Comparison of ENCODE assay signal across 15 cellular contexts in the genomic region with DNA sequence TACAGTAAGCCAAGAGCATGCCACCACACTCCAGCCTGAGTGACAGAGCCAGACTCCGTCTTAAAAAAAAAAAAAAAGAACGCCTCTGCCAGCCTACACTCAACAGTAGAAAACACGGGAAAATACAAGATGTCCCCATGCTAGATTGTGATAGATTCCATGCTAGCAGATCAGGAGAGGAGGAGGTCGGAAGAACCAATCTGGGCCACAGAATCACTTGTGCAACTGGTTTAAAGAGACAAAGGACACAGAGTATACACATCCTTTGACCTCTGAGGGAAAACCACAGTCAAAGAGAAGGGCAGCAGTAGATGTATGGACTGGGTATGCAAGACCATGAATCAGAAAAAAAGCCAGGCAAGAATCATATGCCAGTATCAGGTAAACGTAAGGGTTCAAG. TPM values are rescaled to one million over a fixed set of nuclear protein-coding genes. Genes with fewer than 3 reads are reported as not detected.
DNase-seq lines count a peak whose midpoint lies in the region; ATAC-seq and TF ChIP-seq lines count a peak whose summit lies in the region.
"Had no signal": no experiment of that assay in that cellular context is flagged by ENCODE, and none has a peak within 500 bp of the region (broad histone marks: within the 10 kb centered on the region; RNA-seq: fewer than 3 reads in every experiment).

No MANE protein-coding gene starts in this region.

- no peak for ATAC-seq in stimulated activated naive CD8-positive, alpha-beta T cell treated with anti-CD3 and anti-CD28 coated beads, Interleukin-15, Interleukin-2, amounts not matched to agents 100 U/mL and 50 U/mL, for 24 hours
- ATAC-seq in T-cell (replicated peaks in 1 of 4): no peak
- ATAC-seq in stimulated activated naive B cell treated with anti-CD40 and anti-IgM and Interleukin-4, amounts not matched to agents 10 μg/mL and 1 μg/mL and 100 μg/mL, for 72 hours (replicated peaks): no peak
- no peak for ATAC-seq in GM18520 (IDR thresholded peaks at IDR 0.05; ENCODE audit: unreplicated experiment)
- ATAC-seq: left colon had no signal

- peaks cover 80% of the 10 kb centered on the region for H3K4me1 Mint-ChIP-seq in stimulated activated naive CD8-positive, alpha-beta T cell treated with anti-CD3 and anti-CD28 coated beads, Interleukin-15, Interleukin-2, amounts not matched to agents 100 ng/mL and 50 ng/mL, for 24 hours (ENCODE audit: low read depth)
- H3K4me1 Mint-ChIP-seq in T-cell: peaks cover 76 to 86% (median 85%) of the 10 kb centered on the region in 3 donors
- H3K4me1 Mint-ChIP-seq in stimulated activated naive B cell treated with anti-CD40 and anti-IgM and Interleukin-4, amounts not matched to agents 10 μg/mL and 1 μg/mL and 100 μg/mL, for 72 hours: peaks cover 38 to 75% of the 10 kb centered on the region in 2 donors

- CTCF ChIA-PET in T-cell (lab: Charles Lee): interaction anchor here (0.6 to 1.0 kb wide), 2 partner anchors 14 to 22 kb away, joined by 3 read pairs; no protein-coding TSS in a partner anchor

- H3K27ac ChIP-seq in esophagus muscularis mucosa (replicated peaks in 1 of 4): no peak overlapping the region
- H3K27ac ChIP-seq: tibial artery had no signal

- no peaks in the 10 kb centered on the region for H3K36me3 ChIP-seq in esophagus muscularis mucosa
- H3K36me3 ChIP-seq: tibial artery had no signal

- no peak for TF ChIP-seq CTCF in esophagus muscularis mucosa (IDR thresholded peaks at IDR 0.05)

- no peaks in the 10 kb centered on the region for H3K9me3 Mint-ChIP-seq in stimulated activated naive CD8-positive, alpha-beta T cell treated with anti-CD3 and anti-CD28 coated beads, Interleukin-15, Interleukin-2, amounts not matched to agents 100 ng/mL and 50 ng/mL, for 24 hours
- H3K9me3 Mint-ChIP-seq in T-cell: no peaks in the 10 kb centered on the region
- peaks cover 0 to 2% of the 10 kb centered on the region in 2 donors for H3K9me3 Mint-ChIP-seq in stimulated activated naive B cell treated with anti-CD40 and anti-IgM and Interleukin-4, amounts not matched to agents 10 μg/mL and 1 μg/mL and 100 μg/mL, for 72 hours

- POLR2A ChIA-PET in T-cell (lab: Charles Lee): no interaction called here

- H3K27me3 ChIP-seq in esophagus muscularis mucosa: no peaks in the 10 kb centered on the region
- H3K27me3 ChIP-seq: tibial artery had no signal

- no peak overlapping the region for H3K4me3 ChIP-seq in esophagus muscularis mucosa
- H3K4me3 ChIP-seq: tibial artery had no signal

- whole genome bisulfite sequencing in esophagus muscularis mucosa: 89% methylated on average over 5 of the region's 5 CpGs

- DNase-seq in stimulated activated naive CD8-positive, alpha-beta T cell treated with anti-CD3 and anti-CD28 coated beads, Interleukin-15, Interleukin-2, amounts not matched to agents 100 U/mL and 50 U/mL, for 24 hours: no peak
- DNase-seq in T-cell (no peak), esophagus muscularis mucosa (ENCODE audit: extremely low spot score) (peak; percentile 21), NOMO-1 (lab: John Stamatoyannopoulos, UW; ENCODE audit: unreplicated experiment in 2 of 2) (no peak), SHP77 treated with DMSO at 0.1 percent for 48 hours (lab: John Stamatoyannopoulos, UW) (no peak)
- DNase-seq in stimulated activated naive B cell treated with anti-CD40 and anti-IgM and Interleukin-4, amounts not matched to agents 10 μg/mL and 1 μg/mL and 100 μg/mL, for 72 hours: no peak
- DNase-seq: caudate nucleus, NCI-H2081 treated with DMSO at 0.1 percent for 48 hours, NCI-H526, nucleus accumbens, retina, tibial artery had no signal

- no peaks in the 10 kb centered on the region for H3K9me3 ChIP-seq in esophagus muscularis mucosa
- H3K9me3 ChIP-seq: tibial artery had no signal

- no peak overlapping the region for H3K4me3 Mint-ChIP-seq in stimulated activated naive CD8-positive, alpha-beta T cell treated with anti-CD3 and anti-CD28 coated beads, Interleukin-15, Interleukin-2, amounts not matched to agents 100 ng/mL and 50 ng/mL, for 24 hours
- peak overlapping the region in 2 of 3 donors; percentile 6 to 51 for H3K4me3 Mint-ChIP-seq in T-cell
- H3K4me3 Mint-ChIP-seq in stimulated activated naive B cell treated with anti-CD40 and anti-IgM and Interleukin-4, amounts not matched to agents 10 μg/mL and 1 μg/mL and 100 μg/mL, for 72 hours: no peak overlapping the region

- TF ChIP-seq POLR2A in esophagus muscularis mucosa (IDR thresholded peaks at IDR 0.05; ENCODE audit: low read depth): no peak

- no peaks in the 10 kb centered on the region for H3K27me3 Mint-ChIP-seq in stimulated activated naive CD8-positive, alpha-beta T cell treated with anti-CD3 and anti-CD28 coated beads, Interleukin-15, Interleukin-2, amounts not matched to agents 100 ng/mL and 50 ng/mL, for 24 hours
- H3K27me3 Mint-ChIP-seq in T-cell: no peaks in the 10 kb centered on the region
- no peaks in the 10 kb centered on the region for H3K27me3 Mint-ChIP-seq in stimulated activated naive B cell treated with anti-CD40 and anti-IgM and Interleukin-4, amounts not matched to agents 10 μg/mL and 1 μg/mL and 100 μg/mL, for 72 hours

- intact Hi-C loops in esophagus muscularis mucosa (cut with DNase I): no loop called here

- no peak for TF ChIP-seq EP300 in esophagus muscularis mucosa (IDR thresholded peaks at IDR 0.05)

- peak overlapping the region; percentile 57 for H3K27ac Mint-ChIP-seq in stimulated activated naive CD8-positive, alpha-beta T cell treated with anti-CD3 and anti-CD28 coated beads, Interleukin-15, Interleukin-2, amounts not matched to agents 100 ng/mL and 50 ng/mL, for 24 hours
- peak overlapping the region; percentile 59 to 61 for H3K27ac Mint-ChIP-seq in T-cell
- peak overlapping the region; percentile 77 for H3K27ac Mint-ChIP-seq in stimulated activated naive B cell treated with anti-CD40 and anti-IgM and Interleukin-4, amounts not matched to agents 10 μg/mL and 1 μg/mL and 100 μg/mL, for 72 hours

- H3K36me3 Mint-ChIP-seq in stimulated activated naive CD8-positive, alpha-beta T cell treated with anti-CD3 and anti-CD28 coated beads, Interleukin-15, Interleukin-2, amounts not matched to agents 100 ng/mL and 50 ng/mL, for 24 hours (ENCODE audit: low read depth): peaks cover 37% of the 10 kb centered on the region
- H3K36me3 Mint-ChIP-seq in T-cell: peaks cover 16% of the 10 kb centered on the region
- peaks cover 22 to 45% of the 10 kb centered on the region in 2 donors for H3K36me3 Mint-ChIP-seq in stimulated activated naive B cell treated with anti-CD40 and anti-IgM and Interleukin-4, amounts not matched to agents 10 μg/mL and 1 μg/mL and 100 μg/mL, for 72 hours

- peaks cover 54 to 86% (median 74%) of the 10 kb centered on the region in 4 donors for H3K4me1 ChIP-seq in esophagus muscularis mucosa

RNA-seq across cellular contexts. Expression of a gene that starts 15.9 kb away (rescaled TPM):
- 100 to 1,000 TPM; 120 to 156 (median 140) TPM for total RNA-seq in T-cell
- total RNA-seq in esophagus muscularis mucosa: 10 to 100 TPM; 65.0 to 99.2 (median 78.2) TPM

Comparison
In these comparisons a context has a peak if more than half of its experiments do, and no peak if none do; other contexts are left out.
1. H3K4me3 Mint-ChIP-seq: peak in T-cell (2 of 3); none in stimulated activated naive CD8-positive, alpha-beta T cell treated with anti-CD3 and anti-CD28 coated beads, Interleukin-15, Interleukin-2, amounts not matched to agents 100 ng/mL and 50 ng/mL, for 24 hours (single experiment) and stimulated activated naive B cell treated with anti-CD40 and anti-IgM and Interleukin-4, amounts not matched to agents 10 μg/mL and 1 μg/mL and 100 μg/mL, for 72 hours (0 of 2).
2. Peak in every context shown above with its lines, with median percentiles within 50 percentile points of each other: H3K27ac Mint-ChIP-seq.